In genomic region chr18:49500136-49500921, GRCh38 we compare ENCODE assay signal across 21 cellular contexts. TPM values are rescaled to one million over a fixed set of nuclear protein-coding genes. Genes with fewer than 3 reads are reported as not detected.
DNase-seq lines count a peak whose midpoint lies in the region; ATAC-seq and TF ChIP-seq lines count a peak whose summit lies in the region.
"Had no signal": no experiment of that assay in that cellular context is flagged by ENCODE, and none has a peak within 500 bp of the region (broad histone marks: within the 10 kb centered on the region; RNA-seq: fewer than 3 reads in every experiment).

No MANE protein-coding gene starts in this region.

- H3K9me3 Mint-ChIP-seq in type B pancreatic cell, result no peaks in the 10 kb centered on the region
- H3K9me3 Mint-ChIP-seq: dendritic cell treated with granulocyte-macrophage colony-stimulating factor and Interleukin-4, amounts not matched to agents 40 ng/mL and 50 ng/mL, for 4 days had no signal

- H2AK5ac ChIP-seq in mesendoderm (ENCODE audit: low read length), result no peak overlapping the region

- H4K5ac ChIP-seq in mesendoderm (ENCODE audit: low read length), result no peak overlapping the region

- H2BK15ac ChIP-seq in mesendoderm (replicated peaks; ENCODE audit: low read depth), result no peak overlapping the region

- CTCF ChIA-PET in RWPE1 (lab: Yijun Ruan, JAX), result interaction anchor here (1.0 kb wide), 1 partner anchor 11 kb away, joined by 4 read pairs; no protein-coding TSS in a partner anchor

- TF ChIP-seq CTCF in cardiac muscle cell (IDR thresholded peaks at IDR 0.05; ENCODE audit: low read depth, low read length), result no peak
- TF ChIP-seq CTCF in right atrium auricular region (IDR thresholded peaks at IDR 0.05), result no peak
- peak; percentile 34 for TF ChIP-seq CTCF in type B pancreatic cell (conservative IDR thresholded peaks at IDR 0.05)
- no peak for TF ChIP-seq CTCF in RWPE1 (conservative IDR thresholded peaks at IDR 0.05; ENCODE audit: low read depth)
- TF ChIP-seq CTCF in foreskin keratinocyte (conservative IDR thresholded peaks at IDR 0.05), result no peak

- H3K4me3 Mint-ChIP-seq in type B pancreatic cell, result no peak overlapping the region
- H3K4me3 Mint-ChIP-seq: dendritic cell treated with granulocyte-macrophage colony-stimulating factor and Interleukin-4, amounts not matched to agents 40 ng/mL and 50 ng/mL, for 4 days; T-helper 17 cell had no signal

- peaks cover 4% of the 10 kb centered on the region for H3K27me3 Mint-ChIP-seq in type B pancreatic cell

- no peak overlapping the region for H3K4ac ChIP-seq in mesendoderm (ENCODE audit: low read depth, low read length)

- ATAC-seq in HG03108 (IDR thresholded peaks at IDR 0.05; ENCODE audit: unreplicated experiment) (no peak), foreskin keratinocyte (no peak)
- ATAC-seq: HCT116, T-helper 17 cell had no signal

- no peak overlapping the region for H2BK120ac ChIP-seq in mesendoderm (ENCODE audit: low read depth, low read length)

- no peak overlapping the region for H3K4me3 ChIP-seq in cardiac muscle cell
- no peak overlapping the region for H3K4me3 ChIP-seq in right atrium auricular region
- no peak overlapping the region for H3K4me3 ChIP-seq in mesendoderm (ENCODE audit: low read length)
- H3K4me3 ChIP-seq: breast epithelium, Peyer's patch, vagina had no signal

- H3K27ac Mint-ChIP-seq in type B pancreatic cell, result no peak overlapping the region
- H3K27ac Mint-ChIP-seq: dendritic cell treated with granulocyte-macrophage colony-stimulating factor and Interleukin-4, amounts not matched to agents 40 ng/mL and 50 ng/mL, for 4 days; T-helper 17 cell had no signal

- H3K36me3 ChIP-seq in cardiac muscle cell (no peaks in the 10 kb centered on the region), right atrium auricular region (no peaks in the 10 kb centered on the region), mesendoderm (ENCODE audit: control insufficient read depth, insufficient read depth, low read length) (no peaks in the 10 kb centered on the region)
- H3K36me3 ChIP-seq: breast epithelium, neutrophil, Peyer's patch, vagina had no signal

- H3K36me3 Mint-ChIP-seq in type B pancreatic cell, result no peaks in the 10 kb centered on the region

- H3K27me3 ChIP-seq in cardiac muscle cell, result no peaks in the 10 kb centered on the region
- H3K27me3 ChIP-seq in right atrium auricular region, result no peaks in the 10 kb centered on the region
- H3K27me3 ChIP-seq in mesendoderm (ENCODE audit: insufficient read depth, low read length, poor library complexity), result no peaks in the 10 kb centered on the region
- peaks cover 4% of the 10 kb centered on the region for H3K27me3 ChIP-seq in foreskin keratinocyte
- H3K27me3 ChIP-seq: breast epithelium, Peyer's patch, vagina had no signal

- H3K4me1 ChIP-seq in cardiac muscle cell (ENCODE audit: low read depth) (peaks cover 7% of the 10 kb centered on the region), right atrium auricular region (no peaks in the 10 kb centered on the region), mesendoderm (ENCODE audit: control insufficient read depth, low read depth, low read length) (no peaks in the 10 kb centered on the region), foreskin keratinocyte (no peaks in the 10 kb centered on the region)
- H3K4me1 ChIP-seq: breast epithelium, Peyer's patch, vagina had no signal

- DNase-seq in cardiac muscle cell (ENCODE audit: low read depth in 1 of 2, low spot score in 1 of 2), result peak in 1 of 2 donors; percentile 48
- DNase-seq in right atrium auricular region (ENCODE audit: low spot score), result no peak
- peak; percentile 62 for DNase-seq in cerebellar cortex (ENCODE audit: low spot score)
- peak; percentile 78 for DNase-seq in mesendoderm
- no peak for DNase-seq in type B pancreatic cell (ENCODE audit: extremely low spot score, unreplicated experiment)
- no peak for DNase-seq in RWPE1 (ENCODE audit: low spot score)
- no peak for DNase-seq in foreskin keratinocyte
- DNase-seq: activated CD4-positive, alpha-beta T cell treated with anti-CD3 and anti-CD28 coated beads, Interleukin-2, amount 50 U/mL, for 4 hours; activated CD8-positive, alpha-beta memory T cell treated with anti-CD3 and anti-CD28 coated beads, Interleukin-2, amount 50 U/mL, for 48 hours; EL; midbrain; NCI-H1105 treated with DMSO at 0.1 percent for 48 hours; T-helper 17 cell had no signal

- no peak overlapping the region for H2BK5ac ChIP-seq in mesendoderm (ENCODE audit: low read length)

- H3K79me1 ChIP-seq in mesendoderm (ENCODE audit: low read length), result no peaks in the 10 kb centered on the region

- H4K8ac ChIP-seq in mesendoderm (ENCODE audit: low read depth, low read length), result no peak overlapping the region

- H3K4me1 Mint-ChIP-seq in type B pancreatic cell (ENCODE audit: unreplicated experiment), result peaks cover 14% of the 10 kb centered on the region
- H3K4me1 Mint-ChIP-seq: T-helper 17 cell had no signal

- H3K9me3 ChIP-seq in cardiac muscle cell (ENCODE audit: low read depth) (no peaks in the 10 kb centered on the region), right atrium auricular region (no peaks in the 10 kb centered on the region)
- H3K9me3 ChIP-seq: breast epithelium, neutrophil, Peyer's patch, vagina had no signal

- H3K79me2 ChIP-seq in mesendoderm (ENCODE audit: control insufficient read depth, insufficient read depth, low read length), result no peaks in the 10 kb centered on the region

- no peak overlapping the region for H3K4me2 ChIP-seq in mesendoderm (ENCODE audit: low read length)

- no peak overlapping the region for H3K18ac ChIP-seq in mesendoderm (ENCODE audit: low read length)

- no CpG with 5 or more reads among the region's 15 CpGs for WGBS in mesendoderm (ENCODE audit: extremely low coverage, insufficient coverage, low lambda C conversion rate)

- peak overlapping the region; percentile 6 for H3K56ac ChIP-seq in mesendoderm (ENCODE audit: low read length)

- H3K9ac ChIP-seq in mesendoderm (ENCODE audit: low read length), result no peak overlapping the region

- H3K23ac ChIP-seq in mesendoderm (ENCODE audit: low read length), result no peak overlapping the region

- POLR2A ChIA-PET in RWPE1 (lab: Yijun Ruan, JAX; ENCODE audit: low non-redundant PET), result no interaction called here

- peak overlapping the region; percentile 71 for H3K27ac ChIP-seq in cardiac muscle cell
- H3K27ac ChIP-seq in right atrium auricular region, result no peak overlapping the region
- H3K27ac ChIP-seq in mesendoderm (ENCODE audit: low read depth, low read length), result peak overlapping the region; percentile 82
- H3K27ac ChIP-seq in RWPE1, result no peak overlapping the region
- no peak overlapping the region for H3K27ac ChIP-seq in foreskin keratinocyte
- H3K27ac ChIP-seq: breast epithelium, epithelial cell of prostate, neutrophil, Peyer's patch, vagina had no signal

RNA-seq across cellular contexts. Expression of gene RPL17, which starts 8.1 kb away (rescaled TPM):
- total RNA-seq in cardiac muscle cell (1,792 and 1,922 TPM in 2 replicates), right atrium auricular region (1,000 to 10,000 TPM in 1 of 2 donors, 100 to 1,000 TPM in 1; 655 to 1,304 TPM), type B pancreatic cell (ENCODE audit: low replicate concordance) (2,087 and 2,300 TPM in 2 replicates), foreskin keratinocyte (2,326 and 2,476 TPM in 2 replicates)
- polyA plus RNA-seq in cardiac muscle cell (737 and 809 TPM in 2 replicates), foreskin keratinocyte (3,189 and 3,387 TPM in 2 replicates)
- polyA plus RNA-seq in mesendoderm (2013, experiment 1 of 2), result 4,812 TPM
- polyA plus RNA-seq in mesendoderm (2013, experiment 2 of 2), result 4,866 TPM

RNA-seq across cellular contexts. Expression of gene C18orf32, which starts 13.3 kb away (rescaled TPM):
- total RNA-seq in cardiac muscle cell (22.5 and 40.0 TPM in 2 replicates), right atrium auricular region (10 to 100 TPM; 36.0 to 59.9 TPM), type B pancreatic cell (ENCODE audit: low replicate concordance) (42.1 and 56.5 TPM in 2 replicates), foreskin keratinocyte (19.7 and 25.4 TPM in 2 replicates)
- polyA plus RNA-seq in cardiac muscle cell (97.6 and 109 TPM in 2 replicates), foreskin keratinocyte (29.8 and 30.1 TPM in 2 replicates)
- 35.0 TPM for polyA plus RNA-seq in mesendoderm (2013, experiment 1 of 2)
- polyA plus RNA-seq in mesendoderm (2013, experiment 2 of 2), result 34.4 TPM

RNA-seq across cellular contexts. Expression of gene DYM, which starts 39.9 kb away (rescaled TPM):
- total RNA-seq in cardiac muscle cell (90.2 and 189 TPM in 2 replicates), right atrium auricular region (10 to 100 TPM; 23.5 to 28.7 TPM), type B pancreatic cell (ENCODE audit: low replicate concordance) (65.0 and 68.8 TPM in 2 replicates), foreskin keratinocyte (26.9 and 36.1 TPM in 2 replicates)
- polyA plus RNA-seq in cardiac muscle cell (43.6 and 52.3 TPM in 2 replicates), foreskin keratinocyte (19.1 and 23.1 TPM in 2 replicates)
- polyA plus RNA-seq in mesendoderm (2013, experiment 1 of 2), result 39.7 TPM
- 40.0 TPM for polyA plus RNA-seq in mesendoderm (2013, experiment 2 of 2)

Comparison
In these comparisons a context has a peak if more than half of its experiments do, and no peak if none do; other contexts are left out.
1. H3K27ac ChIP-seq: peak in cardiac muscle cell (single experiment) and mesendoderm (single experiment); none in right atrium auricular region (0 of 2), RWPE1 (single experiment) and foreskin keratinocyte (single experiment).
2. DNase-seq: peak in cerebellar cortex (single experiment) and mesendoderm (single experiment); none in right atrium auricular region (single experiment), type B pancreatic cell (single experiment), RWPE1 (single experiment) and foreskin keratinocyte (0 of 2).